ENCODE assay signal across 24 cellular contexts in the genomic region with DNA sequence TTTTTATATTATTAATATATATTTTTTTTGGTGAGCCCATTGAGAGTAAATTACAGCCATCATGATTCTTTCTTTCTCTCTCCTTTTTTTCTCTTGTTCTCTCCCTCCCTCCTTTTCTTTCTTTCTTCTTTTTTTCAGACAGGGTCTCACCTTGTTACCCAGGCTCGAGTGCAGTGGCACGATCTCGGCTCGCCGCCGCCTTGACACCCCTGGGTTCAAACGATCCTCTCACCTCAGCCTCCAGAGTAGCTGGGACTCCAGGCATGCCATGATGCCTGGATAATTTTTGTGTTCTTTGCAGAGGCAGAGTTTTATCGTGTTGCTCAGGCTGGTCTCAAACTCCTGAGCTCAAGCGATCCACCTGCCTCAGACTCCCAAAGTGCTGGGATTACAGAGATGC. TPM values are rescaled to one million over a fixed set of nuclear protein-coding genes. Genes with fewer than 3 reads are reported as not detected.
DNase-seq lines count a peak whose midpoint lies in the region; ATAC-seq and TF ChIP-seq lines count a peak whose summit lies in the region.
"Had no signal": no experiment of that assay in that cellular context is flagged by ENCODE, and none has a peak within 500 bp of the region (broad histone marks: within the 10 kb centered on the region; RNA-seq: fewer than 3 reads in every experiment).

No MANE protein-coding gene starts in this region.

- intact Hi-C loops in natural killer cell (cut with micrococcal nuclease), result no loop called here
- intact Hi-C loops in posterior vena cava (cut with DNase I), result no loop called here
- intact Hi-C loops in body of pancreas (cut with DNase I), result no loop called here

- peaks cover 15 to 30% of the 10 kb centered on the region in 2 donors for H3K4me1 Mint-ChIP-seq in natural killer cell treated with Interleukin-12 subunit alpha and Interleukin-12 subunit beta and Interleukin-15 and Interleukin-18, amount 100 ng/mL, for 72 hours (ENCODE audit: low read depth in 2 of 2)
- peaks cover 0 to 5% of the 10 kb centered on the region in 2 donors for H3K4me1 Mint-ChIP-seq in natural killer cell
- peaks cover 17% of the 10 kb centered on the region for H3K4me1 Mint-ChIP-seq in activated naive CD8-positive, alpha-beta T cell treated with anti-CD3 and anti-CD28 coated beads, Interleukin-2, amount 10 ng/mL, durations not matched to agents 7 days and 5 days
- H3K4me1 Mint-ChIP-seq in nephron, result peaks cover 5% of the 10 kb centered on the region

- H3K4me3 ChIP-seq in body of pancreas, result no peak overlapping the region

- no peak for DNase-seq in natural killer cell treated with Interleukin-12 subunit alpha and Interleukin-12 subunit beta and Interleukin-15 and Interleukin-18, amount 100 ng/mL, for 72 hours (ENCODE audit: low spot score)
- no peak for DNase-seq in natural killer cell
- DNase-seq in activated naive CD8-positive, alpha-beta T cell treated with anti-CD3 and anti-CD28 coated beads, Interleukin-2, amount 10 ng/mL, durations not matched to agents 7 days and 5 days, result no peak
- DNase-seq in posterior vena cava (ENCODE audit: low spot score), result no peak
- DNase-seq in body of pancreas, result no peak
- no peak for DNase-seq in stimulated activated CD4-positive, alpha-beta T cell treated with anti-CD3 and anti-CD28 coated beads, Interleukin-15, amount 100 ng/mL, for 24 hours
- DNase-seq: activated CD4-positive, alpha-beta T cell treated with anti-CD3 and anti-CD28 coated beads, Interleukin-2, amount 50 U/mL, for 4 hours; DMS 273 treated with DMSO at 0.1 percent for 48 hours; GDM1; immature natural killer cell; left ventricle myocardium superior; MM.1S; NCI-H1436 treated with DMSO at 0.1 percent for 48 hours; NK-92 treated with Interleukin-12 subunit alpha and Interleukin-12 subunit beta, amount 100 ng/mL, for 24 hours; spleen; stimulated activated CD4-positive, alpha-beta T cell treated with anti-CD3 and anti-CD28 coated beads, Interleukin-4, amount 100 ng/mL, for 24 hours had no signal

- no peaks in the 10 kb centered on the region for H3K9me3 Mint-ChIP-seq in natural killer cell treated with Interleukin-12 subunit alpha and Interleukin-12 subunit beta and Interleukin-15 and Interleukin-18, amount 100 ng/mL, for 72 hours
- H3K9me3 Mint-ChIP-seq in natural killer cell, result no peaks in the 10 kb centered on the region
- no peaks in the 10 kb centered on the region for H3K9me3 Mint-ChIP-seq in activated naive CD8-positive, alpha-beta T cell treated with anti-CD3 and anti-CD28 coated beads, Interleukin-2, amount 10 ng/mL, durations not matched to agents 7 days and 5 days
- H3K9me3 Mint-ChIP-seq in nephron, result no peaks in the 10 kb centered on the region
- H3K9me3 Mint-ChIP-seq: immature natural killer cell had no signal

- peaks cover 35 to 49% of the 10 kb centered on the region in 2 donors for H3K27me3 Mint-ChIP-seq in natural killer cell treated with Interleukin-12 subunit alpha and Interleukin-12 subunit beta and Interleukin-15 and Interleukin-18, amount 100 ng/mL, for 72 hours
- H3K27me3 Mint-ChIP-seq in natural killer cell (ENCODE audit: low read depth in 2 of 2), result peaks cover 33 to 47% of the 10 kb centered on the region in 2 donors
- H3K27me3 Mint-ChIP-seq in activated naive CD8-positive, alpha-beta T cell treated with anti-CD3 and anti-CD28 coated beads, Interleukin-2, amount 10 ng/mL, durations not matched to agents 7 days and 5 days, result peaks cover 48% of the 10 kb centered on the region
- H3K27me3 Mint-ChIP-seq in nephron (ENCODE audit: low read depth), result peaks cover 46% of the 10 kb centered on the region

- no peaks in the 10 kb centered on the region for H3K27me3 ChIP-seq in body of pancreas

- TF ChIP-seq CTCF in natural killer cell (IDR thresholded peaks at IDR 0.05), result no peak
- no peak for TF ChIP-seq CTCF in nephron (IDR thresholded peaks at IDR 0.05; ENCODE audit: unreplicated experiment in 3 of 3)
- no peak for TF ChIP-seq CTCF in body of pancreas (IDR thresholded peaks at IDR 0.05)

- H3K9me3 ChIP-seq in body of pancreas, result no peaks in the 10 kb centered on the region
- H3K9me3 ChIP-seq: heart right ventricle, spleen, upper lobe of left lung had no signal

- no peak for ATAC-seq in natural killer cell treated with Interleukin-12 subunit alpha and Interleukin-12 subunit beta and Interleukin-15 and Interleukin-18, amount 100 ng/mL, for 72 hours
- ATAC-seq in natural killer cell (no peak), body of pancreas (no peak), HG03097 (IDR thresholded peaks at IDR 0.05; ENCODE audit: low FRiP score, unreplicated experiment) (no peak)
- ATAC-seq in activated naive CD8-positive, alpha-beta T cell treated with anti-CD3 and anti-CD28 coated beads, Interleukin-2, amount 10 ng/mL, durations not matched to agents 7 days and 5 days (ENCODE audit: low read depth), result no peak
- ATAC-seq: HCT116 had no signal

- H3K36me3 Mint-ChIP-seq in natural killer cell treated with Interleukin-12 subunit alpha and Interleukin-12 subunit beta and Interleukin-15 and Interleukin-18, amount 100 ng/mL, for 72 hours, result no peaks in the 10 kb centered on the region
- H3K36me3 Mint-ChIP-seq in natural killer cell, result no peaks in the 10 kb centered on the region
- peaks cover 2% of the 10 kb centered on the region for H3K36me3 Mint-ChIP-seq in activated naive CD8-positive, alpha-beta T cell treated with anti-CD3 and anti-CD28 coated beads, Interleukin-2, amount 10 ng/mL, durations not matched to agents 7 days and 5 days
- H3K36me3 Mint-ChIP-seq in nephron (ENCODE audit: low read depth), result no peaks in the 10 kb centered on the region
- H3K36me3 Mint-ChIP-seq: immature natural killer cell had no signal

- WGBS in body of pancreas, 2 donors, result 85 to 89% methylated on average over 9 of the region's 9 CpGs

- no peak overlapping the region for H3K27ac ChIP-seq in body of pancreas
- H3K27ac ChIP-seq: C4-2B, epithelial cell of prostate had no signal

- H3K27ac Mint-ChIP-seq in natural killer cell treated with Interleukin-12 subunit alpha and Interleukin-12 subunit beta and Interleukin-15 and Interleukin-18, amount 100 ng/mL, for 72 hours, result no peak overlapping the region
- no peak overlapping the region for H3K27ac Mint-ChIP-seq in natural killer cell
- H3K27ac Mint-ChIP-seq in activated naive CD8-positive, alpha-beta T cell treated with anti-CD3 and anti-CD28 coated beads, Interleukin-2, amount 10 ng/mL, durations not matched to agents 7 days and 5 days, result no peak overlapping the region
- no peak overlapping the region for H3K27ac Mint-ChIP-seq in nephron
- H3K27ac Mint-ChIP-seq: immature natural killer cell had no signal

- H3K36me3 ChIP-seq in body of pancreas (replicated peaks in 1 of 2; ENCODE audit: insufficient read depth in 1 of 2, low read depth in 2 of 2), result no peaks in the 10 kb centered on the region
- H3K36me3 ChIP-seq: heart right ventricle, spleen, upper lobe of left lung had no signal

- H3K4me3 Mint-ChIP-seq in natural killer cell treated with Interleukin-12 subunit alpha and Interleukin-12 subunit beta and Interleukin-15 and Interleukin-18, amount 100 ng/mL, for 72 hours, result peak overlapping the region; percentile 42
- no peak overlapping the region for H3K4me3 Mint-ChIP-seq in natural killer cell
- H3K4me3 Mint-ChIP-seq in activated naive CD8-positive, alpha-beta T cell treated with anti-CD3 and anti-CD28 coated beads, Interleukin-2, amount 10 ng/mL, durations not matched to agents 7 days and 5 days, result peak overlapping the region; percentile 23
- peak overlapping the region; percentile 57 to 87 (median 74) for H3K4me3 Mint-ChIP-seq in nephron

- TF ChIP-seq POLR2A in body of pancreas (IDR thresholded peaks at IDR 0.05), result no peak

- H3K4me1 ChIP-seq in body of pancreas, result peaks cover 15% of the 10 kb centered on the region

- POLR2A ChIA-PET in activated naive CD8-positive, alpha-beta T cell treated with anti-CD3 and anti-CD28 coated beads, Interleukin-2, amount 10 ng/mL, durations not matched to agents 7 days and 5 days (lab: Charles Lee), result no interaction called here

RNA-seq across cellular contexts. Expression of a gene that starts 1.6 kb away (rescaled TPM):
- total RNA-seq in natural killer cell treated with Interleukin-12 subunit alpha and Interleukin-12 subunit beta and Interleukin-15 and Interleukin-18, amount 100 ng/mL, for 72 hours, result not detected
- total RNA-seq in natural killer cell (under 1 TPM; 0.20 to 0.96 (median 0.25) TPM), posterior vena cava (1 to 10 TPM; 1.3 to 1.7 TPM), body of pancreas (1 to 10 TPM in 1 of 2 donors, not detected in 1; 2.1 TPM)
- not detected for total RNA-seq in activated naive CD8-positive, alpha-beta T cell treated with anti-CD3 and anti-CD28 coated beads, Interleukin-2, amount 10 ng/mL, durations not matched to agents 7 days and 5 days
- total RNA-seq: T-helper 2 cell treated with Interferon-gamma antibody and Interleukin-4, amounts not matched to agents 100 ng/mL and 5 ng/mL, for 36 hours had no signal

RNA-seq across cellular contexts. Expression of a gene that starts 43.5 kb away (rescaled TPM):
- total RNA-seq in natural killer cell treated with Interleukin-12 subunit alpha and Interleukin-12 subunit beta and Interleukin-15 and Interleukin-18, amount 100 ng/mL, for 72 hours, result 10 to 100 TPM; 19.2 to 27.3 TPM
- total RNA-seq in natural killer cell (10 to 100 TPM; 10.6 to 14.7 (median 11.3) TPM), posterior vena cava (10 to 100 TPM; 13.8 to 16.2 TPM), body of pancreas (10 to 100 TPM in 1 of 2 donors, 1 to 10 TPM in 1; 6.6 to 10.9 TPM)
- total RNA-seq in activated naive CD8-positive, alpha-beta T cell treated with anti-CD3 and anti-CD28 coated beads, Interleukin-2, amount 10 ng/mL, durations not matched to agents 7 days and 5 days, result 10 to 100 TPM; 20.6 to 22.0 TPM
